ENCODE assay signal across 30 cellular contexts in genomic region chr3:62678841-62679240, GRCh38.
"Had no signal": no experiment of that assay in that cellular context is flagged by ENCODE, and none has a peak within 500 bp of the region (broad histone marks: within the 10 kb centered on the region; RNA-seq: fewer than 3 reads in every experiment).

No MANE protein-coding gene starts in this region.

- H3K36me3 ChIP-seq: ascending aorta, cardiac muscle cell, colonic mucosa, gastrocnemius medialis, suprapubic skin, tibial artery had no signal

- DNase-seq: activated CD4-positive, alpha-beta T cell treated with anti-CD3 and anti-CD28 coated beads for 48 hours; activated CD4-positive, alpha-beta T cell treated with anti-CD3 and anti-CD28 coated beads, Interleukin-2, amount 50 U/mL, for 48 hours; activated CD8-positive, alpha-beta memory T cell treated with anti-CD3 and anti-CD28 coated beads for 24 hours; activated effector memory CD4-positive, alpha-beta T cell treated with anti-CD3 and anti-CD28 coated beads, Interleukin-2, amount 50 U/mL, for 16 hours; activated naive CD4-positive, alpha-beta T cell treated with anti-CD3 and anti-CD28 coated beads, Interleukin-2, amount 10 ng/mL, durations not matched to agents 7 days and 5 days; activated naive CD8-positive, alpha-beta T cell treated with anti-CD3 and anti-CD28 coated beads, Interleukin-2, amount 10 ng/mL, durations not matched to agents 7 days and 5 days; cerebellar nuclear complex; colonic mucosa; dorsolateral prefrontal cortex; effector memory CD4-positive, alpha-beta T cell; erythroblast; gastrocnemius medialis; immature natural killer cell; kidney; left colon; mammary epithelial cell; midbrain; naive thymus-derived CD8-positive, alpha-beta T cell; posterior cingulate gyrus; right cardiac atrium; stimulated activated naive CD4-positive, alpha-beta T cell; T-helper 1 cell; tibial artery had no signal

- H3K27ac ChIP-seq: ascending aorta, cardiac muscle cell, colonic mucosa, dorsolateral prefrontal cortex, gastrocnemius medialis, hepatocyte, suprapubic skin, tibial artery had no signal

- H3K9me3 ChIP-seq: ascending aorta, colonic mucosa, gastrocnemius medialis, suprapubic skin, tibial artery had no signal

- H3K27me3 Mint-ChIP-seq: activated naive CD4-positive, alpha-beta T cell treated with anti-CD3 and anti-CD28 coated beads, Interleukin-2, amount 10 ng/mL, durations not matched to agents 7 days and 5 days; brain had no signal

- H3K4me3 Mint-ChIP-seq: activated naive CD4-positive, alpha-beta T cell treated with anti-CD3 and anti-CD28 coated beads, Interleukin-2, amount 10 ng/mL, durations not matched to agents 7 days and 5 days; activated naive CD8-positive, alpha-beta T cell treated with anti-CD3 and anti-CD28 coated beads, Interleukin-2, amount 10 ng/mL, durations not matched to agents 7 days and 5 days; brain; immature natural killer cell; naive thymus-derived CD8-positive, alpha-beta T cell; T-helper 2 cell treated with Interferon-gamma antibody and Interleukin-4, amounts not matched to agents 5 μg/mL and 100 μg/mL, for 36 hours had no signal

- H3K9me3 Mint-ChIP-seq: activated naive CD4-positive, alpha-beta T cell treated with anti-CD3 and anti-CD28 coated beads, Interleukin-2, amount 10 ng/mL, durations not matched to agents 7 days and 5 days; activated naive CD8-positive, alpha-beta T cell treated with anti-CD3 and anti-CD28 coated beads, Interleukin-2, amount 10 ng/mL, durations not matched to agents 7 days and 5 days; brain; T-helper 2 cell treated with Interferon-gamma antibody and Interleukin-4, amounts not matched to agents 5 μg/mL and 100 μg/mL, for 36 hours had no signal

- H3K4me2 ChIP-seq: hepatocyte had no signal

- H2AFZ ChIP-seq: hepatocyte had no signal

- ATAC-seq: activated CD4-positive, CD25-positive, alpha-beta regulatory T cell treated with anti-CD3 and anti-CD28 coated beads, Interleukin-2, amount 50 U/mL, for 24 hours; gastrocnemius medialis; left colon; naive thymus-derived CD8-positive, alpha-beta T cell; right cardiac atrium had no signal

- H3K4me1 Mint-ChIP-seq: activated naive CD4-positive, alpha-beta T cell treated with anti-CD3 and anti-CD28 coated beads, Interleukin-2, amount 10 ng/mL, durations not matched to agents 7 days and 5 days; activated naive CD8-positive, alpha-beta T cell treated with anti-CD3 and anti-CD28 coated beads, Interleukin-2, amount 10 ng/mL, durations not matched to agents 7 days and 5 days; immature natural killer cell; naive thymus-derived CD8-positive, alpha-beta T cell had no signal

- H3K27ac Mint-ChIP-seq: activated naive CD4-positive, alpha-beta T cell treated with anti-CD3 and anti-CD28 coated beads, Interleukin-2, amount 10 ng/mL, durations not matched to agents 7 days and 5 days; activated naive CD8-positive, alpha-beta T cell treated with anti-CD3 and anti-CD28 coated beads, Interleukin-2, amount 10 ng/mL, durations not matched to agents 7 days and 5 days; immature natural killer cell; naive thymus-derived CD8-positive, alpha-beta T cell; T-helper 2 cell treated with Interferon-gamma antibody and Interleukin-4, amounts not matched to agents 5 μg/mL and 100 μg/mL, for 36 hours had no signal

- H3K27me3 ChIP-seq: ascending aorta, cardiac muscle cell, colonic mucosa, gastrocnemius medialis, hepatocyte, suprapubic skin, tibial artery had no signal

- H3K4me1 ChIP-seq: ascending aorta, colonic mucosa, gastrocnemius medialis, suprapubic skin, tibial artery had no signal

- H3K36me3 Mint-ChIP-seq: activated naive CD4-positive, alpha-beta T cell treated with anti-CD3 and anti-CD28 coated beads, Interleukin-2, amount 10 ng/mL, durations not matched to agents 7 days and 5 days; activated naive CD8-positive, alpha-beta T cell treated with anti-CD3 and anti-CD28 coated beads, Interleukin-2, amount 10 ng/mL, durations not matched to agents 7 days and 5 days; brain; immature natural killer cell; naive thymus-derived CD8-positive, alpha-beta T cell had no signal

- H3K79me2 ChIP-seq: hepatocyte had no signal

- H3K4me3 ChIP-seq: ascending aorta, cardiac muscle cell, colonic mucosa, dorsolateral prefrontal cortex, gastrocnemius medialis, hepatocyte, suprapubic skin, tibial artery had no signal
